18 cellular contexts compared by ENCODE assay signal in the genomic region with DNA sequence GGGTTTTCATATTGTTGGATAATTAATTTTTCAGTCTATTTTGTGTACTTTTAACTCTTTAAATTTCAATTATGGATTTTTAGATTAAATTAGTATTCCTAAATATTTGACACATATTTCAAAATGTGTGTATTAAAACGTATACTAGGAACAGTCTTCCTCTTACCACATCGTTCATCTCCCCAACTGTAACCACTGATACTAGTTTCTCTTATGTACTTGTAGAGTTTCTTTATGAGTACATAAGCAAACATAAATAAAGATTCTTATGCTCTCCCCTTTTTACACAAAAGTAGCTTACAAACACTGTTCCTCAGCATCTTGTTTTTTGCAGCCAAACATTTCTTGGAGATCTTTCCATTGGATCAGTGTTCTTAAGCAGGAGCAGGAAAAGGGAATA. TPM values are rescaled to one million over a fixed set of nuclear protein-coding genes. Genes with fewer than 3 reads are reported as not detected.
DNase-seq lines count a peak whose midpoint lies in the region; ATAC-seq and TF ChIP-seq lines count a peak whose summit lies in the region.
"Had no signal": no experiment of that assay in that cellular context is flagged by ENCODE, and none has a peak within 500 bp of the region (broad histone marks: within the 10 kb centered on the region; RNA-seq: fewer than 3 reads in every experiment).

No MANE protein-coding gene starts in this region.

- H3K4me2 ChIP-seq in smooth muscle cell: no peak overlapping the region
- H3K4me2 ChIP-seq: hepatocyte, KMS-11, PC-9 had no signal

- peak overlapping the region; percentile 98 for H3K27ac ChIP-seq in smooth muscle cell (ENCODE audit: low read depth)
- H3K27ac ChIP-seq: dorsolateral prefrontal cortex, hepatocyte, KMS-11, SK-N-MC had no signal

- ATAC-seq in GM18909 (IDR thresholded peaks at IDR 0.05; ENCODE audit: poor library complexity, unreplicated experiment) (peak; percentile 53), HG02852 (IDR thresholded peaks at IDR 0.05; ENCODE audit: unreplicated experiment) (peak; percentile 63), HG03521 (IDR thresholded peaks at IDR 0.05; ENCODE audit: unreplicated experiment) (peak; percentile 50), GM18505 (IDR thresholded peaks at IDR 0.05; ENCODE audit: unreplicated experiment) (no peak)

- no peaks in the 10 kb centered on the region for H3K36me3 ChIP-seq in smooth muscle cell (ENCODE audit: low read depth)

- TF ChIP-seq POLR2A in GM18505 (IDR thresholded peaks at IDR 0.05; ENCODE audit: borderline replicate concordance, extremely low read depth, insufficient read depth, insufficient read length) (no peak), lower leg skin (IDR thresholded peaks at IDR 0.05) (no peak)

- no peak overlapping the region for H2AFZ ChIP-seq in smooth muscle cell (ENCODE audit: low read depth)
- H2AFZ ChIP-seq: hepatocyte, PC-9 had no signal

- H3F3A ChIP-seq in smooth muscle cell (ENCODE audit: low read depth): peaks cover 45% of the 10 kb centered on the region

- H3K4me3 ChIP-seq in smooth muscle cell: no peak overlapping the region
- no peak overlapping the region for H3K4me3 ChIP-seq in lower leg skin (ENCODE audit: low read depth, poor library complexity, severe bottlenecking)
- H3K4me3 ChIP-seq: dorsolateral prefrontal cortex, hepatocyte, PC-9, right atrium auricular region, SK-N-MC had no signal

- TF ChIP-seq CTCF in smooth muscle cell (IDR thresholded peaks at IDR 0.05; ENCODE audit: borderline replicate concordance, insufficient read depth, poor library complexity, severe bottlenecking): no peak
- TF ChIP-seq CTCF in lower leg skin (IDR thresholded peaks at IDR 0.05): no peak

- H4K20me1 ChIP-seq in smooth muscle cell (ENCODE audit: low read depth): peaks cover 67% of the 10 kb centered on the region

- H3K9me3 ChIP-seq in smooth muscle cell (replicated peaks; ENCODE audit: low read depth): no peaks in the 10 kb centered on the region
- H3K9me3 ChIP-seq: right atrium auricular region had no signal

- no peak for DNase-seq in smooth muscle cell (lab: John Stamatoyannopoulos, UW; ENCODE audit: unreplicated experiment)
- DNase-seq in lower leg skin (ENCODE audit: low spot score in 2 of 2): no peak
- DNase-seq in NCI-H2029 treated with DMSO at 0.1 percent for 48 hours (lab: John Stamatoyannopoulos, UW): no peak
- DNase-seq: activated CD4-positive, alpha-beta T cell treated with anti-CD3 and anti-CD28 coated beads, Interleukin-2, amount 10 ng/mL, durations not matched to agents 7 days and 5 days; activated naive CD4-positive, alpha-beta T cell treated with anti-CD3 and anti-CD28 coated beads, Interleukin-2, amount 50 U/mL, for 16 hours; AML-193; dorsolateral prefrontal cortex; kidney glomerular epithelial cell; NCI-H1092; PC-9 had no signal

- H3K9ac ChIP-seq in smooth muscle cell (ENCODE audit: low read depth): no peak overlapping the region
- H3K9ac ChIP-seq: KMS-11 had no signal

- WGBS in smooth muscle cell (ENCODE audit: low lambda C conversion rate): 94% methylated on average over 2 of the region's 2 CpGs
- WGBS in lower leg skin, 2 donors: 81 to 85% methylated on average over 2 of the region's 2 CpGs

- no peaks in the 10 kb centered on the region for H3K27me3 ChIP-seq in smooth muscle cell (ENCODE audit: low read depth)
- H3K27me3 ChIP-seq: dorsolateral prefrontal cortex, hepatocyte, right atrium auricular region had no signal

- intact Hi-C loops in lower leg skin (cut with DNase I; ENCODE audit: low total_unique reads): no loop called here

- peaks cover 89% of the 10 kb centered on the region for H3K79me2 ChIP-seq in smooth muscle cell (ENCODE audit: low read depth)

- peaks cover 39% of the 10 kb centered on the region for H3K4me1 ChIP-seq in smooth muscle cell (ENCODE audit: low read depth)

RNA-seq across cellular contexts. Expression of a gene that starts 45.9 kb away (rescaled TPM):
- total RNA-seq in smooth muscle cell (11.6 and 19.2 TPM in 2 replicates), lower leg skin (10 to 100 TPM in 1 of 4 donors, 1 to 10 TPM in 3; 3.7 to 13.2 (median 7.5) TPM)
- polyA plus RNA-seq in smooth muscle cell: 19.7 and 24.1 TPM in 2 replicates
